Comparison of ENCODE assay signal across 8 cellular contexts in genomic region chr6:123802697-123803455, GRCh38. TPM values are rescaled to one million over a fixed set of nuclear protein-coding genes. Genes with fewer than 3 reads are reported as not detected.
DNase-seq lines count a peak whose midpoint lies in the region; ATAC-seq lines count a peak whose summit lies in the region.

No MANE protein-coding gene starts in this region.

- peak; percentile 97 for ATAC-seq in GM21381 (IDR thresholded peaks at IDR 0.05; ENCODE audit: unreplicated experiment)
- ATAC-seq in esophagus mucosa, result peak; percentile 97

- DNase-seq in Caki2 (ENCODE audit: low read depth) (peak; percentile 80), HT1080 (ENCODE audit: low read depth) (peak; percentile 77), NOMO-1 (lab: John Stamatoyannopoulos, UW; ENCODE audit: unreplicated experiment in 2 of 2) (peak; percentile 84 to 88), activated T-cell treated with anti-CD3 and anti-CD28 coated beads for 48 hours (ENCODE audit: low read depth) (peak; percentile 67), mucosa of gallbladder (ENCODE audit: low spot score) (peak; percentile 82)
- DNase-seq in stimulated activated CD8-positive, alpha-beta memory T cell treated with anti-CD3 and anti-CD28 coated beads, Interleukin-7, amount 100 ng/mL, for 4 hours (ENCODE audit: low read depth in 2 of 2), result peak; percentile 2 to 17

- in situ Hi-C loops in Caki2 (cut with HindIII; ENCODE audit: low pct_unique_long_range_greater_than_20kb, low sequenced_read_pairs), result no loop called here

RNA-seq across cellular contexts. Expression of gene NKAIN2, which starts 0.8 kb away (rescaled TPM):
- total RNA-seq in Caki2 (2014; rRNA removed; shearing (Covaris generic); ENCODE audit: low replicate concordance), result 1.1 and 2.5 TPM in 2 replicates
- total RNA-seq in HT1080 (2014; rRNA removed; shearing (Covaris generic)), result not detected in 2 replicates
- not detected in 2 replicates for polyA plus RNA-seq in HT1080 (2015; cell fraction: cytosol; rRNA removed)
- not detected in 2 replicates for polyA plus RNA-seq in HT1080 (2015; cell fraction: nucleus; rRNA removed)
- not detected for total RNA-seq in esophagus mucosa
- total RNA-seq in mucosa of gallbladder, result 0.29 TPM

Comparison
In these comparisons a context has a peak if more than half of its experiments do, and no peak if none do; other contexts are left out.
1. Peak in every context shown above with its lines: DNase-seq and ATAC-seq.
2. DNase-seq: peak in every context shown above with its lines; median percentile 86 in NOMO-1; 82 in mucosa of gallbladder; 80 in Caki2; 77 in HT1080; 67 in activated T-cell treated with anti-CD3 and anti-CD28 coated beads for 48 hours; 10 in stimulated activated CD8-positive, alpha-beta memory T cell treated with anti-CD3 and anti-CD28 coated beads, Interleukin-7, amount 100 ng/mL, for 4 hours.